In the genomic region with DNA sequence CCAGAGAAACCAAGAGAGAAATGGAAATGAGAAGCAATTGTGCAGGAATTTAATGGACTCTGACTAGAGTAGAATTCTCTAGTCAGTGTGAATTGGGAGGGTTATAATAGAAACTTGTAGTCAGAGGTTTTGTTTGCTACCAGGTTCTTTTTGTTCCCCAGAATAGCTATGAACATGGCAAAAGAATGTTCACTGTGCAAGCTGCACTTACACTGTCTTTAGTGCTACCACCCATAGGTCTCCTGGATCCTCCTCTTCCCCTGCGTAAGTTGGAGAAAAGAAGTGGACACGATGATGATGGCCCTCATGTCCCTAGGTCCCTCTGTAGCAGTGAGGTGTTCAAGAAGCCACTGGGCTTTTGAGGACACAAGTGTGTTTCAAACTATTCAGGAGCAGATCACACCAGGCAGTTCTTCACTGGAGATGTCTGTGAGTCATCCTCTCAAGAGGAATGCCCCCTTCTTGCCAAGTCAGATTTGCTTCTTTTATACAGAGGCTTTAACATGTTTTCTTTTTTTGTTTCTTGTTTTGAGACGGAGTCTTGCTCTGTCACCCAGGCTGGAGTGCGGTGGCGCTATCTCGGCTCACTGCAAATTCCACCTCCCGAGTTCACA, we compare ENCODE assay signal across 15 cellular contexts. TPM values are rescaled to one million over a fixed set of nuclear protein-coding genes. Genes with fewer than 3 reads are reported as not detected.
DNase-seq lines count a peak whose midpoint lies in the region; ATAC-seq, FAIRE-seq and TF ChIP-seq lines count a peak whose summit lies in the region.
"Had no signal": no experiment of that assay in that cellular context is flagged by ENCODE, and none has a peak within 500 bp of the region (broad histone marks: within the 10 kb centered on the region; RNA-seq: fewer than 3 reads in every experiment).

No MANE protein-coding gene starts in this region.

- CTCF ChIA-PET in K562 (lab: Yijun Ruan, JAX; ENCODE audit: low intra/inter-chr PET ratio) = no interaction called here
- CTCF ChIA-PET in activated CD4-positive, alpha-beta T cell treated with anti-CD3 and anti-CD28 coated beads, Interleukin-2, amount 10 ng/mL, durations not matched to agents 7 days and 5 days (lab: Charles Lee) = interaction anchor here (0.6 kb wide), 1 partner anchor 331 kb away, joined by 3 read pairs; no protein-coding TSS in a partner anchor

- H3K9ac ChIP-seq in K562 (ENCODE audit: insufficient read depth in 1 of 2, low read depth in 2 of 2, low read length in 2 of 2) (no peak overlapping the region), kidney (ENCODE audit: low read length in 2 of 2) (no peak overlapping the region)

- H3K4me3 ChIP-seq in K562 (no peak overlapping the region), kidney (ENCODE audit: low read length in 2 of 2) (no peak overlapping the region)
- H3K4me3 ChIP-seq: HAP-1, skin epidermis, upper lobe of left lung had no signal

- TF ChIP-seq CTCF in K562 (IDR thresholded peaks at IDR 0.05 in 2 of 3, conservative IDR thresholded peaks at IDR 0.05 in 1 of 3; ENCODE audit: insufficient read depth in 2 of 3, low read depth in 1 of 3, low read length in 3 of 3) (no peak), progenitor cell of endocrine pancreas (IDR thresholded peaks at IDR 0.05; ENCODE audit: unreplicated experiment) (no peak), kidney (IDR thresholded peaks at IDR 0.05; ENCODE audit: borderline replicate concordance, extremely low read depth, insufficient read depth) (no peak)

- H3K4me1 Mint-ChIP-seq in activated CD4-positive, alpha-beta T cell treated with anti-CD3 and anti-CD28 coated beads, Interleukin-2, amount 10 ng/mL, durations not matched to agents 7 days and 5 days = peaks cover 4% of the 10 kb centered on the region
- peaks cover 11% of the 10 kb centered on the region for H3K4me1 Mint-ChIP-seq in progenitor cell of endocrine pancreas (ENCODE audit: low read depth)

- no peaks in the 10 kb centered on the region for H3K36me3 ChIP-seq in K562 (ENCODE audit: control insufficient read depth, insufficient read depth, low read length)
- no peaks in the 10 kb centered on the region for H3K36me3 ChIP-seq in kidney (ENCODE audit: control insufficient read depth in 1 of 2, insufficient read depth in 2 of 2, low read length in 2 of 2)
- H3K36me3 ChIP-seq: HAP-1, upper lobe of left lung had no signal

- no peak overlapping the region for H3K4me3 Mint-ChIP-seq in activated CD4-positive, alpha-beta T cell treated with anti-CD3 and anti-CD28 coated beads, Interleukin-2, amount 10 ng/mL, durations not matched to agents 7 days and 5 days
- no peak overlapping the region for H3K4me3 Mint-ChIP-seq in progenitor cell of endocrine pancreas (ENCODE audit: low read depth)
- H3K4me3 Mint-ChIP-seq: activated T-helper 1 cell treated with anti-CD3 and anti-CD28 coated beads, Interleukin-12 subunit alpha, Interleukin-12 subunit beta, Interleukin-2, Interleukin-4 antibody, amounts not matched to agents 30 ng/mL and 10 ng/mL and 1 ng/mL, durations not matched to agents 14 hours and 24 hours and 36 hours; CD8-positive, alpha-beta memory T cell; dendritic cell treated with granulocyte-macrophage colony-stimulating factor and Interleukin-4, amounts not matched to agents 40 ng/mL and 50 ng/mL, for 4 days had no signal

- 21% methylated on average over 7 of the region's 7 CpGs for WGBS in K562 (ENCODE audit: insufficient coverage, low coverage, missing lambda C conversion rate)

- no peaks in the 10 kb centered on the region for H4K20me1 ChIP-seq in K562 (replicated peaks; ENCODE audit: control insufficient read depth, insufficient read depth, low read length)

- H3K9me3 ChIP-seq in K562 (replicated peaks; ENCODE audit: control insufficient read depth, insufficient read depth, low read depth, low read length) = no peaks in the 10 kb centered on the region
- H3K9me3 ChIP-seq in kidney (ENCODE audit: control insufficient read depth in 1 of 2, low read length in 2 of 2) = no peaks in the 10 kb centered on the region
- H3K9me3 ChIP-seq: HAP-1, upper lobe of left lung had no signal

- in situ Hi-C loops in K562 (cut with MboI) = no loop called here

- peaks cover 0 to 5% of the 10 kb centered on the region in 2 experiments; a peak in 2 of 5 replicates for H3K27me3 ChIP-seq in K562 (ENCODE audit: control insufficient read depth in 2 of 2, insufficient read depth in 2 of 2, low read length in 2 of 2)
- H3K27me3 ChIP-seq: upper lobe of left lung had no signal

- TF ChIP-seq POLR2A in K562 (conservative IDR thresholded peaks at IDR 0.05) = no peak

- ATAC-seq in K562 (no peak), HG03175 (IDR thresholded peaks at IDR 0.05; ENCODE audit: unreplicated experiment) (no peak)

- POLR2A ChIA-PET in K562 (lab: Yijun Ruan, JAX) = no interaction called here
- POLR2A ChIA-PET in activated CD4-positive, alpha-beta T cell treated with anti-CD3 and anti-CD28 coated beads, Interleukin-2, amount 10 ng/mL, durations not matched to agents 7 days and 5 days (lab: Charles Lee) = no interaction called here

- no peaks in the 10 kb centered on the region for H3K27me3 Mint-ChIP-seq in activated CD4-positive, alpha-beta T cell treated with anti-CD3 and anti-CD28 coated beads, Interleukin-2, amount 10 ng/mL, durations not matched to agents 7 days and 5 days
- no peaks in the 10 kb centered on the region for H3K27me3 Mint-ChIP-seq in progenitor cell of endocrine pancreas
- H3K27me3 Mint-ChIP-seq: CD8-positive, alpha-beta memory T cell; dendritic cell treated with granulocyte-macrophage colony-stimulating factor and Interleukin-4, amounts not matched to agents 40 ng/mL and 50 ng/mL, for 4 days had no signal

- H3K9me3 Mint-ChIP-seq in activated CD4-positive, alpha-beta T cell treated with anti-CD3 and anti-CD28 coated beads, Interleukin-2, amount 10 ng/mL, durations not matched to agents 7 days and 5 days = no peaks in the 10 kb centered on the region
- peaks cover 11% of the 10 kb centered on the region for H3K9me3 Mint-ChIP-seq in progenitor cell of endocrine pancreas (ENCODE audit: low read depth)
- H3K9me3 Mint-ChIP-seq: activated T-helper 1 cell treated with anti-CD3 and anti-CD28 coated beads, Interleukin-12 subunit alpha, Interleukin-12 subunit beta, Interleukin-2, Interleukin-4 antibody, amounts not matched to agents 30 ng/mL and 10 ng/mL and 1 ng/mL, durations not matched to agents 14 hours and 24 hours and 36 hours; CD8-positive, alpha-beta memory T cell; dendritic cell treated with granulocyte-macrophage colony-stimulating factor and Interleukin-4, amounts not matched to agents 40 ng/mL and 50 ng/mL, for 4 days had no signal

- BruUV-seq in K562 (replicated peaks; lab: Mats Ljungman, UMichigan) = no TSS peak

- H3K27ac Mint-ChIP-seq in activated CD4-positive, alpha-beta T cell treated with anti-CD3 and anti-CD28 coated beads, Interleukin-2, amount 10 ng/mL, durations not matched to agents 7 days and 5 days = no peak overlapping the region
- H3K27ac Mint-ChIP-seq in progenitor cell of endocrine pancreas = no peak overlapping the region
- H3K27ac Mint-ChIP-seq: activated T-helper 1 cell treated with anti-CD3 and anti-CD28 coated beads, Interleukin-12 subunit alpha, Interleukin-12 subunit beta, Interleukin-2, Interleukin-4 antibody, amounts not matched to agents 30 ng/mL and 10 ng/mL and 1 ng/mL, durations not matched to agents 14 hours and 24 hours and 36 hours; dendritic cell treated with granulocyte-macrophage colony-stimulating factor and Interleukin-4, amounts not matched to agents 40 ng/mL and 50 ng/mL, for 4 days had no signal

- H3K9me1 ChIP-seq in K562 (ENCODE audit: control insufficient read depth, insufficient read depth, low read length) = no peaks in the 10 kb centered on the region

- intact Hi-C loops in K562 (cut with micrococcal nuclease) = loop anchor here (5.0 kb wide), 1 partner anchor 137 kb away; no protein-coding TSS in a partner anchor
- intact Hi-C loops in kidney (cut with DNase I) = no loop called here

- no peak for TF ChIP-seq EP300 in K562 (IDR thresholded peaks at IDR 0.05; ENCODE audit: low read length)

- no peak for TF ChIP-seq RAD21 in K562 (CRISPR knock-in tag; conservative IDR thresholded peaks at IDR 0.05 in 1 of 2, IDR thresholded peaks at IDR 0.05 in 1 of 2)

- peak; percentile 69 for DNase-seq in AG08396 (ENCODE audit: low spot score)
- DNase-seq in HCEC 1CT = peak; percentile 51
- no peak for DNase-seq in K562 (ENCODE audit: extremely low read depth in 1 of 4, low spot score in 3 of 4)
- peak; percentile 85 for DNase-seq in iris pigment epithelial cell (ENCODE audit: low read depth)
- DNase-seq in activated CD4-positive, alpha-beta T cell treated with anti-CD3 and anti-CD28 coated beads, Interleukin-2, amount 10 ng/mL, durations not matched to agents 7 days and 5 days = no peak
- no peak for DNase-seq in progenitor cell of endocrine pancreas (ENCODE audit: low spot score, unreplicated experiment)
- DNase-seq in kidney = no peak
- DNase-seq: CD8-positive, alpha-beta memory T cell; KG1; upper lobe of left lung had no signal

- H2AFZ ChIP-seq in K562 (ENCODE audit: low read depth, low read length) = no peak overlapping the region

- no peaks in the 10 kb centered on the region for H3K4me1 ChIP-seq in K562 (replicated peaks in 1 of 2; ENCODE audit: control insufficient read depth in 2 of 2, insufficient read depth in 2 of 2, low read length in 2 of 2)
- no peaks in the 10 kb centered on the region for H3K4me1 ChIP-seq in kidney (ENCODE audit: control insufficient read depth in 1 of 2, insufficient read depth in 1 of 2, low read depth in 1 of 2, low read length in 2 of 2)
- H3K4me1 ChIP-seq: HAP-1, upper lobe of left lung had no signal

- H3K4me2 ChIP-seq in K562 (ENCODE audit: insufficient read depth, low read length) = no peak overlapping the region

- H3K36me3 Mint-ChIP-seq in activated CD4-positive, alpha-beta T cell treated with anti-CD3 and anti-CD28 coated beads, Interleukin-2, amount 10 ng/mL, durations not matched to agents 7 days and 5 days (ENCODE audit: low read depth) = no peaks in the 10 kb centered on the region
- H3K36me3 Mint-ChIP-seq in progenitor cell of endocrine pancreas (ENCODE audit: insufficient read depth) = peaks cover 4% of the 10 kb centered on the region
- H3K36me3 Mint-ChIP-seq: CD8-positive, alpha-beta memory T cell had no signal

- peak; percentile 35 for FAIRE-seq in K562 (lab: Jason Lieb, UNC)
- no peak for FAIRE-seq in kidney (lab: Jason Lieb, UNC)

- no peaks in the 10 kb centered on the region for H3K79me2 ChIP-seq in K562 (ENCODE audit: control insufficient read depth, insufficient read depth, low read length)

- H3K27ac ChIP-seq in K562 (ENCODE audit: extremely low read depth, low read depth, low read length) (no peak overlapping the region), kidney (ENCODE audit: low read depth in 2 of 2, low read length in 2 of 2) (no peak overlapping the region)
- H3K27ac ChIP-seq: skin epidermis, upper lobe of left lung had no signal

RNA-seq across cellular contexts. Expression of a gene that starts 47.6 kb away (rescaled TPM):
- total RNA-seq in K562 (2011; cell fraction: chromatin; rRNA removed; ENCODE audit: low replicate concordance) = 9.5 and 33.5 TPM in 2 replicates
- 4.7 and 6.8 TPM in 2 replicates for total RNA-seq in K562 (2011; cell fraction: nucleolus; rRNA removed)
- total RNA-seq in K562 (2011; cell fraction: nucleoplasm; rRNA removed) = 18.8 and 37.2 TPM in 2 replicates
- 8.3 and 9.1 TPM in 2 replicates for total RNA-seq in K562 (2014; rRNA removed)
- 15.1 and 17.1 TPM in 2 replicates for total RNA-seq in K562 (2014; rRNA removed; fragmentation: Illumina TruSeq; extraction: Trizol)
- total RNA-seq in K562 (2015; rRNA removed; fragmentation: Illumina TruSeq; extraction: Trizol) = 11.4 and 12.3 TPM in 2 replicates
- total RNA-seq in K562 (2021) = 13.7 and 13.9 TPM in 2 replicates
- 15.6 and 18.0 TPM in 2 replicates for polyA plus RNA-seq in K562 (2011; rRNA removed)
- polyA plus RNA-seq in K562 (2011; cell fraction: cytosol; rRNA removed) = 2.1 and 5.6 TPM in 2 replicates
- polyA plus RNA-seq in K562 (2011; cell fraction: nucleus; rRNA removed) = 9.5 and 13.0 TPM in 2 replicates
- 10.9 and 11.1 TPM in 2 replicates for polyA plus RNA-seq in K562 (2012)
- 11.8 and 12.2 TPM in 2 replicates for polyA plus RNA-seq in K562 (2014; fragmentation: Illumina TruSeq; extraction: Trizol)
- 10 to 100 TPM; 51.0 to 53.7 TPM for polyA plus RNA-seq in K562 (2014; fragmentation: Nextera tagmentation; extraction: Ambion mirVana)
- polyA plus RNA-seq in K562 (2014; rRNA removed) = 15.3 and 18.5 TPM in 2 replicates
- 9.7 and 13.3 TPM in 2 replicates for polyA minus RNA-seq in K562 (2011; rRNA and poly(A)+ RNA removed)
- 2.4 and 5.2 TPM in 2 replicates for polyA minus RNA-seq in K562 (2011; cell fraction: cytosol; rRNA and poly(A)+ RNA removed)
- 9.7 and 18.2 TPM in 2 replicates for polyA minus RNA-seq in K562 (2011; cell fraction: nucleus; rRNA and poly(A)+ RNA removed)
- total RNA-seq in activated CD4-positive, alpha-beta T cell treated with anti-CD3 and anti-CD28 coated beads, Interleukin-2, amount 10 ng/mL, durations not matched to agents 7 days and 5 days = 10 to 100 TPM; 10.9 to 11.6 TPM
- 16.1 and 16.8 TPM in 2 replicates for total RNA-seq in progenitor cell of endocrine pancreas
- total RNA-seq in kidney = 10.5 TPM
- polyA plus RNA-seq in kidney (ENCODE audit: insufficient read depth, low read depth, low replicate concordance) = 14.6 TPM

RNA-seq across cellular contexts. Expression of a gene that starts 54.3 kb away (rescaled TPM):
- not detected in 2 replicates for total RNA-seq in K562 (2011; cell fraction: chromatin; rRNA removed; ENCODE audit: low replicate concordance)
- total RNA-seq in K562 (2011; cell fraction: nucleolus; rRNA removed) = not detected in 2 replicates
- not detected in 2 replicates for total RNA-seq in K562 (2011; cell fraction: nucleoplasm; rRNA removed)
- not detected in 2 replicates for total RNA-seq in K562 (2014; rRNA removed)
- 0.11 TPM in 1 of 2 replicates, not detected in the other for total RNA-seq in K562 (2014; rRNA removed; fragmentation: Illumina TruSeq; extraction: Trizol)
- not detected in 2 replicates for total RNA-seq in K562 (2015; rRNA removed; fragmentation: Illumina TruSeq; extraction: Trizol)
- total RNA-seq in K562 (2021) = 0.25 TPM in 1 of 2 replicates, not detected in the other
- 0.04 and 0.05 TPM in 2 replicates for polyA plus RNA-seq in K562 (2011; rRNA removed)
- polyA plus RNA-seq in K562 (2011; cell fraction: cytosol; rRNA removed) = not detected in 2 replicates
- polyA plus RNA-seq in K562 (2011; cell fraction: nucleus; rRNA removed) = not detected in 2 replicates
- polyA plus RNA-seq in K562 (2012) = 0.03 and 0.18 TPM in 2 replicates
- not detected in 2 replicates for polyA plus RNA-seq in K562 (2014; fragmentation: Illumina TruSeq; extraction: Trizol)
- under 1 TPM; 0.08 to 0.24 TPM for polyA plus RNA-seq in K562 (2014; fragmentation: Nextera tagmentation; extraction: Ambion mirVana)
- 0.21 TPM in 1 of 2 replicates, not detected in the other for polyA plus RNA-seq in K562 (2014; rRNA removed)
- polyA minus RNA-seq in K562 (2011; rRNA and poly(A)+ RNA removed) = not detected in 2 replicates
- polyA minus RNA-seq in K562 (2011; cell fraction: cytosol; rRNA and poly(A)+ RNA removed) = not detected in 2 replicates
- polyA minus RNA-seq in K562 (2011; cell fraction: nucleus; rRNA and poly(A)+ RNA removed) = not detected in 2 replicates
- not detected for total RNA-seq in activated CD4-positive, alpha-beta T cell treated with anti-CD3 and anti-CD28 coated beads, Interleukin-2, amount 10 ng/mL, durations not matched to agents 7 days and 5 days
- 0.24 and 0.36 TPM in 2 replicates for total RNA-seq in progenitor cell of endocrine pancreas
- not detected for total RNA-seq in kidney
- polyA plus RNA-seq in kidney (ENCODE audit: insufficient read depth, low read depth, low replicate concordance) = not detected
- total RNA-seq: activated T-helper 1 cell treated with anti-CD3 and anti-CD28 coated beads, Interleukin-12 subunit alpha, Interleukin-12 subunit beta, Interleukin-2, Interleukin-4 antibody, amounts not matched to agents 30 ng/mL and 10 ng/mL and 1 ng/mL, durations not matched to agents 14 hours and 24 hours and 36 hours; CD8-positive, alpha-beta memory T cell had no signal

Comparison
In these comparisons a context has a peak if more than half of its experiments do, and no peak if none do; other contexts are left out.
1. DNase-seq: peak in AG08396 (single experiment), HCEC 1CT (single experiment) and iris pigment epithelial cell (single experiment); none in K562 (0 of 4), activated CD4-positive, alpha-beta T cell treated with anti-CD3 and anti-CD28 coated beads, Interleukin-2, amount 10 ng/mL, durations not matched to agents 7 days and 5 days (single experiment), progenitor cell of endocrine pancreas (single experiment) and kidney (single experiment).